ENCODE assay signal across 1 cellular context in genomic region chrX:50381729-50382415, GRCh38.
TF ChIP-seq lines count a peak whose summit lies in the region.

No MANE protein-coding gene starts in this region.

TF ChIP-seq in HepG2, 621 proteins besides CTCF, POLR2A, EP300 and RAD21 (continued from another document):
- TF ChIP-seq, protein P1, sequence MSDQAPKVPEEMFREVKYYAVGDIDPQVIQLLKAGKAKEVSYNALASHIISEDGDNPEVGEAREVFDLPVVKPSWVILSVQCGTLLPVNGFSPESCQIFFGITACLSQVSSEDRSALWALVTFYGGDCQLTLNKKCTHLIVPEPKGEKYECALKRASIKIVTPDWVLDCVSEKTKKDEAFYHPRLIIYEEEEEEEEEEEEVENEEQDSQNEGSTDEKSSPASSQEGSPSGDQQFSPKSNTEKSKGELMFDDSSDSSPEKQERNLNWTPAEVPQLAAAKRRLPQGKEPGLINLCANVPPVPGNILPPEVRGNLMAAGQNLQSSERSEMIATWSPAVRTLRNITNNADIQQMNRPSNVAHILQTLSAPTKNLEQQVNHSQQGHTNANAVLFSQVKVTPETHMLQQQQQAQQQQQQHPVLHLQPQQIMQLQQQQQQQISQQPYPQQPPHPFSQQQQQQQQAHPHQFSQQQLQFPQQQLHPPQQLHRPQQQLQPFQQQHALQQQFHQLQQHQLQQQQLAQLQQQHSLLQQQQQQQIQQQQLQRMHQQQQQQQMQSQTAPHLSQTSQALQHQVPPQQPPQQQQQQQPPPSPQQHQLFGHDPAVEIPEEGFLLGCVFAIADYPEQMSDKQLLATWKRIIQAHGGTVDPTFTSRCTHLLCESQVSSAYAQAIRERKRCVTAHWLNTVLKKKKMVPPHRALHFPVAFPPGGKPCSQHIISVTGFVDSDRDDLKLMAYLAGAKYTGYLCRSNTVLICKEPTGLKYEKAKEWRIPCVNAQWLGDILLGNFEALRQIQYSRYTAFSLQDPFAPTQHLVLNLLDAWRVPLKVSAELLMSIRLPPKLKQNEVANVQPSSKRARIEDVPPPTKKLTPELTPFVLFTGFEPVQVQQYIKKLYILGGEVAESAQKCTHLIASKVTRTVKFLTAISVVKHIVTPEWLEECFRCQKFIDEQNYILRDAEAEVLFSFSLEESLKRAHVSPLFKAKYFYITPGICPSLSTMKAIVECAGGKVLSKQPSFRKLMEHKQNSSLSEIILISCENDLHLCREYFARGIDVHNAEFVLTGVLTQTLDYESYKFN (CRISPR knock-in tag; conservative IDR thresholded peaks at IDR 0.05), result peak; percentile 47; the same call in 1 of the 2 replicates
- TF ChIP-seq TRIM24 (CRISPR knock-in tag; IDR thresholded peaks at IDR 0.05), result no peak
- TF ChIP-seq ZNF574 (CRISPR knock-in tag; IDR thresholded peaks at IDR 0.05), result no peak
- TF ChIP-seq LCORL (IDR thresholded peaks at IDR 0.05), result no peak
- TF ChIP-seq LCORL (CRISPR knock-in tag; IDR thresholded peaks at IDR 0.05), result 0 out of 2 replicates have a peak, but pooled peaks have one; percentile 19
- no peak for TF ChIP-seq MAFG (CRISPR knock-in tag; IDR thresholded peaks at IDR 0.05)
- TF ChIP-seq, protein P2, sequence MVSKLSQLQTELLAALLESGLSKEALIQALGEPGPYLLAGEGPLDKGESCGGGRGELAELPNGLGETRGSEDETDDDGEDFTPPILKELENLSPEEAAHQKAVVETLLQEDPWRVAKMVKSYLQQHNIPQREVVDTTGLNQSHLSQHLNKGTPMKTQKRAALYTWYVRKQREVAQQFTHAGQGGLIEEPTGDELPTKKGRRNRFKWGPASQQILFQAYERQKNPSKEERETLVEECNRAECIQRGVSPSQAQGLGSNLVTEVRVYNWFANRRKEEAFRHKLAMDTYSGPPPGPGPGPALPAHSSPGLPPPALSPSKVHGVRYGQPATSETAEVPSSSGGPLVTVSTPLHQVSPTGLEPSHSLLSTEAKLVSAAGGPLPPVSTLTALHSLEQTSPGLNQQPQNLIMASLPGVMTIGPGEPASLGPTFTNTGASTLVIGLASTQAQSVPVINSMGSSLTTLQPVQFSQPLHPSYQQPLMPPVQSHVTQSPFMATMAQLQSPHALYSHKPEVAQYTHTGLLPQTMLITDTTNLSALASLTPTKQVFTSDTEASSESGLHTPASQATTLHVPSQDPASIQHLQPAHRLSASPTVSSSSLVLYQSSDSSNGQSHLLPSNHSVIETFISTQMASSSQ (IDR thresholded peaks at IDR 0.05; ENCODE audit: low read depth), result 0 out of 2 replicates have a peak, but pooled peaks have one; percentile 29
- TF ChIP-seq, protein P2 (CRISPR knock-in tag; IDR thresholded peaks at IDR 0.05; ENCODE audit: borderline replicate concordance), result no peak
- no peak for TF ChIP-seq DNMT3B (CRISPR knock-in tag; conservative IDR thresholded peaks at IDR 0.05)
- TF ChIP-seq FOXA3 (CRISPR knock-in tag; IDR thresholded peaks at IDR 0.05), result peak; percentile 49
- no peak for TF ChIP-seq FOXP1 (IDR thresholded peaks at IDR 0.05)
- peak; percentile 60; the same call in 1 of the 2 replicates for TF ChIP-seq FOXP1 (CRISPR knock-in tag; IDR thresholded peaks at IDR 0.05)
- no peak for TF ChIP-seq TBL1XR1 (IDR thresholded peaks at IDR 0.05; ENCODE audit: borderline replicate concordance, low read length, partially characterized antibody)
- 0 out of 2 replicates have a peak, but pooled peaks have one; percentile 25 for TF ChIP-seq TCF7 (IDR thresholded peaks at IDR 0.05; ENCODE audit: low read depth)
